Comparison of ENCODE assay signal across 8 cellular contexts in the genomic region with DNA sequence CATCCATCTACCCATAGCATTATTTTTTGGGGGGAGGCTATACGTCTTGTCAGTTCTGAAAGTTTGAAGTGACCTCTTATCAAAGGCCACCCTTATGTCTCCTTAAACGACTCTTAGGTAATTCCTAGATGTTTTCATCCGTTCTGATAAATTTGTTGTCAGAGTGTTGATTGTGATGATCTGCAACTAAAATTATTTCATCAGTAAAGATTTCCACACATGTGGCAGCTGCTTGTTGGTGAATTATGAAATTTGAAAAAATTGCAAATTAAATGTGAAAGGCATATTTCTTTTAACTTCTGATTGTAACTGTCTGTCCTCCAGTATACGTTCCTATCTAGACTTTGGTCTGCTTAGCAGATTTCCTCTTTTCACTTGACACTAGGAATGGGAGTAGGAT. TPM values are rescaled to one million over a fixed set of nuclear protein-coding genes. Genes with fewer than 3 reads are reported as not detected.
A peak's percentile ranks its signal among the peaks of the same experiment; 100 is the strongest.
DNase-seq lines count a peak whose midpoint lies in the region; ATAC-seq and TF ChIP-seq lines count a peak whose summit lies in the region.

No MANE protein-coding gene starts in this region.

- ATAC-seq in effector memory CD8-positive, alpha-beta T cell (replicated peaks): no peak
- ATAC-seq in GM19467 (IDR thresholded peaks at IDR 0.05; ENCODE audit: unreplicated experiment): no peak

- no peaks in the 10 kb centered on the region for H3K9me3 ChIP-seq in DOHH2 (ENCODE audit: control insufficient read depth, insufficient read depth, low read length)
- no peaks in the 10 kb centered on the region for H3K9me3 ChIP-seq in ovary

- H3K27me3 Mint-ChIP-seq in effector memory CD8-positive, alpha-beta T cell: no peaks in the 10 kb centered on the region

- no peak for TF ChIP-seq POLR2A in NB4 (IDR thresholded peaks at IDR 0.05; ENCODE audit: extremely low read depth, insufficient read length)
- no peak for TF ChIP-seq POLR2A in ovary (IDR thresholded peaks at IDR 0.05)

- H3F3A ChIP-seq in DOHH2 (ENCODE audit: control insufficient read depth, insufficient read depth): peaks cover 4% of the 10 kb centered on the region

- peaks cover 25 to 52% of the 10 kb centered on the region in 2 donors for H3K4me1 Mint-ChIP-seq in effector memory CD8-positive, alpha-beta T cell (ENCODE audit: low read depth in 2 of 2)

- H3K79me2 ChIP-seq in DOHH2 (ENCODE audit: control insufficient read depth, low read length): peaks cover 66% of the 10 kb centered on the region

- peaks cover 32% of the 10 kb centered on the region for H3K36me3 Mint-ChIP-seq in effector memory CD8-positive, alpha-beta T cell (ENCODE audit: insufficient read depth)

- H4K20me1 ChIP-seq in DOHH2 (ENCODE audit: control insufficient read depth, insufficient read depth, low read depth, low read length): peaks cover 25% of the 10 kb centered on the region; the same call in 1 of the 2 replicates

- H3K27me3 ChIP-seq in DOHH2 (ENCODE audit: control insufficient read depth, low read length) (no peaks in the 10 kb centered on the region), ovary (no peaks in the 10 kb centered on the region)

- peak overlapping the region; percentile 88 for H3K4me2 ChIP-seq in DOHH2 (ENCODE audit: low read length)

- TF ChIP-seq EP300 in ovary (IDR thresholded peaks at IDR 0.05): no peak

- WGBS in ovary, 3 donors: 47 to 53% (median 49%) methylated on average over 4 of the region's 4 CpGs

- no peak overlapping the region for H3K27ac ChIP-seq in DOHH2 (ENCODE audit: low read depth, low read length)
- H3K27ac ChIP-seq in ovary: no peak overlapping the region

- H3K4me3 ChIP-seq in DOHH2 (ENCODE audit: low read length) (peak overlapping the region; percentile 97), NB4 (ENCODE audit: low read depth, low read length) (peak overlapping the region; percentile 79), ovary (peak overlapping the region; percentile 100)

- H3K4me1 ChIP-seq in DOHH2 (ENCODE audit: control insufficient read depth, low read length) (peaks cover 29% of the 10 kb centered on the region), ovary (ENCODE audit: insufficient read depth) (peaks cover 8% of the 10 kb centered on the region)

- no peaks in the 10 kb centered on the region for H3K9me2 ChIP-seq in DOHH2 (replicated peaks; ENCODE audit: control insufficient read depth, low read length)

- intact Hi-C loops in ovary (cut with DNase I): no loop called here

- no peaks in the 10 kb centered on the region for H3K9me3 Mint-ChIP-seq in effector memory CD8-positive, alpha-beta T cell

- H3K4me3 Mint-ChIP-seq in effector memory CD8-positive, alpha-beta T cell: peak overlapping the region; percentile 92 to 97

- TF ChIP-seq CTCF in DOHH2 (IDR thresholded peaks at IDR 0.05; ENCODE audit: low read depth, low read length, poor library complexity, severe bottlenecking) (no peak), NB4 (IDR thresholded peaks at IDR 0.05; ENCODE audit: low read depth, low read length) (no peak), ovary (IDR thresholded peaks at IDR 0.05) (no peak)

- H3K27ac Mint-ChIP-seq in effector memory CD8-positive, alpha-beta T cell: peak overlapping the region; percentile 96

- DNase-seq in NB4 (ENCODE audit: low read depth) (no peak), ovary (no peak), DMS 273 (lab: John Stamatoyannopoulos, UW; ENCODE audit: unreplicated experiment) (no peak), HT-29 (ENCODE audit: low spot score) (no peak), GM19240 (ENCODE audit: insufficient read length, low spot score) (no peak)
- DNase-seq in effector memory CD8-positive, alpha-beta T cell: no peak

- H3K36me3 ChIP-seq in DOHH2 (ENCODE audit: control insufficient read depth, low read length) (peaks cover 32% of the 10 kb centered on the region), ovary (no peaks in the 10 kb centered on the region)

RNA-seq across cellular contexts. Expression of a gene that starts 1.4 kb away (rescaled TPM):
- total RNA-seq in ovary: 10 to 100 TPM; 21.5 to 91.8 (median 42.0) TPM
- 10 to 100 TPM; 25.6 to 65.4 TPM for polyA plus RNA-seq in ovary
- 28.7 and 31.7 TPM in 2 replicates for total RNA-seq in HT-29 (2014; rRNA removed; shearing (Covaris generic))
